In genomic region chr5:166356096-166356495, GRCh38 we compare ENCODE assay signal across 23 cellular contexts.
"Had no signal": no experiment of that assay in that cellular context is flagged by ENCODE, and none has a peak within 500 bp of the region (broad histone marks: within the 10 kb centered on the region; RNA-seq: fewer than 3 reads in every experiment).

No MANE protein-coding gene starts in this region.

- DNase-seq: hippocampal formation; kidney; left ventricle myocardium inferior; naive B cell; natural killer cell; ovary; right lobe of liver; stimulated activated CD4-positive, alpha-beta T cell treated with anti-CD3 and anti-CD28 coated beads, Interleukin-1b, Interleukin-23, amount 100 ng/mL, for 48 hours; stimulated activated CD4-positive, alpha-beta T cell treated with anti-CD3 and anti-CD28 coated beads, Interleukin-2, amount 100 ng/mL, for 48 hours; stimulated activated CD4-positive, alpha-beta T cell treated with anti-CD3 and anti-CD28 coated beads, Interleukin-4, amount 100 ng/mL, for 4 hours; stimulated activated CD8-positive, alpha-beta memory T cell treated with anti-CD3 and anti-CD28 coated beads, Interleukin-4, amount 100 ng/mL, for 48 hours; stimulated activated naive CD4-positive, alpha-beta T cell treated with Interleukin-2 at 50 U/mL for 16 hours; stimulated activated naive CD8-positive, alpha-beta T cell treated with anti-CD3 and anti-CD28 coated beads, Interleukin-15, amount 100 ng/mL, for 72 hours; substantia nigra; upper lobe of left lung had no signal

- ATAC-seq: natural killer cell; right lobe of liver; stimulated activated memory B cell treated with anti-CD40 and anti-IgM and Interleukin-4, amounts not matched to agents 10 μg/mL and 1 μg/mL and 100 μg/mL, for 72 hours; stimulated activated naive CD8-positive, alpha-beta T cell treated with anti-CD3 and anti-CD28 coated beads, Interleukin-15, amount 100 ng/mL, for 72 hours had no signal

- H3K27me3 ChIP-seq: ovary, right atrium auricular region, right lobe of liver, tibial nerve, upper lobe of left lung, vagina had no signal

- H3K36me3 Mint-ChIP-seq: naive B cell; natural killer cell; stimulated activated memory B cell treated with anti-CD40 and anti-IgM and Interleukin-4, amounts not matched to agents 10 μg/mL and 1 μg/mL and 100 μg/mL, for 72 hours had no signal

- H3K4me1 ChIP-seq: left ventricle myocardium inferior, right atrium auricular region, tibial nerve, upper lobe of left lung, vagina had no signal

- H3K4me3 Mint-ChIP-seq: mesothelial cell of epicardium; naive B cell; natural killer cell; stimulated activated memory B cell treated with anti-CD40 and anti-IgM and Interleukin-4, amounts not matched to agents 10 μg/mL and 1 μg/mL and 100 μg/mL, for 72 hours; stimulated activated naive CD8-positive, alpha-beta T cell treated with anti-CD3 and anti-CD28 coated beads, Interleukin-15, amount 100 ng/mL, for 72 hours had no signal

- H3K36me3 ChIP-seq: left ventricle myocardium inferior, ovary, right atrium auricular region, right lobe of liver, tibial nerve, upper lobe of left lung, vagina had no signal

- H3K27ac Mint-ChIP-seq: mesothelial cell of epicardium; naive B cell; natural killer cell; progenitor cell of endocrine pancreas; stimulated activated memory B cell treated with anti-CD40 and anti-IgM and Interleukin-4, amounts not matched to agents 10 μg/mL and 1 μg/mL and 100 μg/mL, for 72 hours; stimulated activated naive CD8-positive, alpha-beta T cell treated with anti-CD3 and anti-CD28 coated beads, Interleukin-15, amount 100 ng/mL, for 72 hours had no signal

- H3K4me1 Mint-ChIP-seq: naive B cell; natural killer cell; stimulated activated memory B cell treated with anti-CD40 and anti-IgM and Interleukin-4, amounts not matched to agents 10 μg/mL and 1 μg/mL and 100 μg/mL, for 72 hours; stimulated activated naive CD8-positive, alpha-beta T cell treated with anti-CD3 and anti-CD28 coated beads, Interleukin-15, amount 100 ng/mL, for 72 hours had no signal

- H3K9me3 ChIP-seq: ovary, right atrium auricular region, right lobe of liver, tibial nerve, upper lobe of left lung, vagina had no signal

- H3K4me2 ChIP-seq: smooth muscle cell had no signal

- H3K4me3 ChIP-seq: left ventricle myocardium inferior, lung, ovary, right atrium auricular region, right lobe of liver, smooth muscle cell, tibial nerve, upper lobe of left lung, vagina had no signal

- H3K27me3 Mint-ChIP-seq: naive B cell; progenitor cell of endocrine pancreas; stimulated activated memory B cell treated with anti-CD40 and anti-IgM and Interleukin-4, amounts not matched to agents 10 μg/mL and 1 μg/mL and 100 μg/mL, for 72 hours; stimulated activated naive CD8-positive, alpha-beta T cell treated with anti-CD3 and anti-CD28 coated beads, Interleukin-15, amount 100 ng/mL, for 72 hours had no signal

- H3K27ac ChIP-seq: left ventricle myocardium inferior, ovary, right atrium auricular region, right lobe of liver, tibial nerve, upper lobe of left lung, vagina had no signal
